Comparison of ENCODE assay signal across 12 cellular contexts in genomic region chr5:157361865-157362465, GRCh38.
DNase-seq lines count a peak whose midpoint lies in the region; ATAC-seq and TF ChIP-seq lines count a peak whose summit lies in the region.
"Had no signal": no experiment of that assay in that cellular context is flagged by ENCODE, and none has a peak within 500 bp of the region (broad histone marks: within the 10 kb centered on the region; RNA-seq: fewer than 3 reads in every experiment).

No MANE protein-coding gene starts in this region.

- no peak for TF ChIP-seq CTCF in nephron progenitor cell (IDR thresholded peaks at IDR 0.05)

- peaks cover 5% of the 10 kb centered on the region for H3K4me1 Mint-ChIP-seq in activated CD4-positive, alpha-beta T cell treated with anti-CD3 and anti-CD28 coated beads for 36 hours
- no peaks in the 10 kb centered on the region for H3K4me1 Mint-ChIP-seq in activated CD4-positive, alpha-beta T cell treated with anti-CD3 and anti-CD28 coated beads, Interleukin-2, amount 10 ng/mL, durations not matched to agents 7 days and 5 days
- H3K4me1 Mint-ChIP-seq in T-helper 17 cell (peaks cover 22% of the 10 kb centered on the region), nephron progenitor cell (peaks cover 15% of the 10 kb centered on the region)

- intact Hi-C loops in activated CD4-positive, alpha-beta T cell treated with anti-CD3 and anti-CD28 coated beads for 36 hours (cut with DNase I, micrococcal nuclease): no loop called here

- no peak for TF ChIP-seq POLR2A in erythroblast (IDR thresholded peaks at IDR 0.05; ENCODE audit: low read length)

- peaks cover 64% of the 10 kb centered on the region for H3K36me3 Mint-ChIP-seq in activated CD4-positive, alpha-beta T cell treated with anti-CD3 and anti-CD28 coated beads for 36 hours (ENCODE audit: low read depth)
- peaks cover 85% of the 10 kb centered on the region for H3K36me3 Mint-ChIP-seq in activated CD4-positive, alpha-beta T cell treated with anti-CD3 and anti-CD28 coated beads, Interleukin-2, amount 10 ng/mL, durations not matched to agents 7 days and 5 days (ENCODE audit: low read depth)
- peaks cover 31% of the 10 kb centered on the region for H3K36me3 Mint-ChIP-seq in T-helper 17 cell (ENCODE audit: low read depth)
- peaks cover 9% of the 10 kb centered on the region for H3K36me3 Mint-ChIP-seq in nephron progenitor cell (ENCODE audit: low read depth)

- H3K9me3 Mint-ChIP-seq in activated CD4-positive, alpha-beta T cell treated with anti-CD3 and anti-CD28 coated beads for 36 hours (ENCODE audit: low read depth): no peaks in the 10 kb centered on the region
- no peaks in the 10 kb centered on the region for H3K9me3 Mint-ChIP-seq in activated CD4-positive, alpha-beta T cell treated with anti-CD3 and anti-CD28 coated beads, Interleukin-2, amount 10 ng/mL, durations not matched to agents 7 days and 5 days
- no peaks in the 10 kb centered on the region for H3K9me3 Mint-ChIP-seq in nephron progenitor cell

- POLR2A ChIA-PET in activated CD4-positive, alpha-beta T cell treated with anti-CD3 and anti-CD28 coated beads for 36 hours (lab: Charles Lee): interaction anchor here (0.6 kb wide), 1 partner anchor 17 kb away, joined by 3 read pairs; a partner anchor contains a TSS
- POLR2A ChIA-PET in activated CD4-positive, alpha-beta T cell treated with anti-CD3 and anti-CD28 coated beads, Interleukin-2, amount 10 ng/mL, durations not matched to agents 7 days and 5 days (lab: Charles Lee): no interaction called here

- H3K9me3 ChIP-seq in T-helper 17 cell (ENCODE audit: control insufficient read depth, low read length, poor library complexity, severe bottlenecking): no peaks in the 10 kb centered on the region

- no peak for ATAC-seq in activated CD4-positive, alpha-beta T cell treated with anti-CD3 and anti-CD28 coated beads for 36 hours
- ATAC-seq in T-helper 17 cell (no peak), GM18520 (IDR thresholded peaks at IDR 0.05; ENCODE audit: unreplicated experiment) (no peak)

- no peaks in the 10 kb centered on the region for H3K27me3 Mint-ChIP-seq in activated CD4-positive, alpha-beta T cell treated with anti-CD3 and anti-CD28 coated beads for 36 hours
- H3K27me3 Mint-ChIP-seq in activated CD4-positive, alpha-beta T cell treated with anti-CD3 and anti-CD28 coated beads, Interleukin-2, amount 10 ng/mL, durations not matched to agents 7 days and 5 days: no peaks in the 10 kb centered on the region
- H3K27me3 Mint-ChIP-seq in T-helper 17 cell: no peaks in the 10 kb centered on the region
- peaks cover 4% of the 10 kb centered on the region for H3K27me3 Mint-ChIP-seq in nephron progenitor cell (ENCODE audit: low read depth, poor library complexity)

- no peak for DNase-seq in activated CD4-positive, alpha-beta T cell treated with anti-CD3 and anti-CD28 coated beads for 36 hours
- no peak for DNase-seq in activated CD4-positive, alpha-beta T cell treated with anti-CD3 and anti-CD28 coated beads, Interleukin-2, amount 10 ng/mL, durations not matched to agents 7 days and 5 days
- DNase-seq in T-helper 17 cell (no peak), erythroblast (lab: John Stamatoyannopoulos, UW) (peak; percentile 45 to 83), nephron progenitor cell (no peak), SHP77 (lab: John Stamatoyannopoulos, UW) (no peak), dedifferentiated amniotic fluid mesenchymal stem cell (ENCODE audit: extremely low spot score) (no peak)
- DNase-seq: KG1, small intestine, T-helper 2 cell, trophoblast cell had no signal

- CTCF ChIA-PET in activated CD4-positive, alpha-beta T cell treated with anti-CD3 and anti-CD28 coated beads for 36 hours (lab: Charles Lee): interaction anchor here (0.7 to 1.5 kb wide), 3 partner anchors 19 to 36 kb away, joined by 3 to 6 read pairs (median 6); no protein-coding TSS in a partner anchor
- CTCF ChIA-PET in activated CD4-positive, alpha-beta T cell treated with anti-CD3 and anti-CD28 coated beads, Interleukin-2, amount 10 ng/mL, durations not matched to agents 7 days and 5 days (lab: Charles Lee): interaction anchor here (1.0 kb wide), 1 partner anchor 27 kb away, joined by 3 read pairs; no protein-coding TSS in a partner anchor

- H3K4me3 Mint-ChIP-seq in activated CD4-positive, alpha-beta T cell treated with anti-CD3 and anti-CD28 coated beads for 36 hours: no peak overlapping the region
- H3K4me3 Mint-ChIP-seq in activated CD4-positive, alpha-beta T cell treated with anti-CD3 and anti-CD28 coated beads, Interleukin-2, amount 10 ng/mL, durations not matched to agents 7 days and 5 days: no peak overlapping the region
- H3K4me3 Mint-ChIP-seq in T-helper 17 cell: no peak overlapping the region
- H3K4me3 Mint-ChIP-seq in nephron progenitor cell: no peak overlapping the region

- H3K27ac Mint-ChIP-seq in activated CD4-positive, alpha-beta T cell treated with anti-CD3 and anti-CD28 coated beads for 36 hours: peak overlapping the region; percentile 73
- no peak overlapping the region for H3K27ac Mint-ChIP-seq in activated CD4-positive, alpha-beta T cell treated with anti-CD3 and anti-CD28 coated beads, Interleukin-2, amount 10 ng/mL, durations not matched to agents 7 days and 5 days
- peak overlapping the region; percentile 94 for H3K27ac Mint-ChIP-seq in T-helper 17 cell
- peak overlapping the region; percentile 37 for H3K27ac Mint-ChIP-seq in nephron progenitor cell

Comparison
In these comparisons a context has a peak if more than half of its experiments do, and no peak if none do; other contexts are left out.
1. DNase-seq: peak in erythroblast (2 of 2); none in activated CD4-positive, alpha-beta T cell treated with anti-CD3 and anti-CD28 coated beads for 36 hours (single experiment), activated CD4-positive, alpha-beta T cell treated with anti-CD3 and anti-CD28 coated beads, Interleukin-2, amount 10 ng/mL, durations not matched to agents 7 days and 5 days (single experiment), T-helper 17 cell (0 of 3), nephron progenitor cell (single experiment), SHP77 (0 of 2) and dedifferentiated amniotic fluid mesenchymal stem cell (single experiment).